ENCODE assay signal across 1 cellular context in genomic region chr21:29335720-29336119, GRCh38.
TF ChIP-seq lines count a peak whose summit lies in the region.

No MANE protein-coding gene starts in this region.

TF ChIP-seq in HEK293, 187 proteins besides CTCF, POLR2A, EP300 and RAD21 (continued from another document):
- TF ChIP-seq ZNF184 (tag by site-specific recombination; IDR thresholded peaks at IDR 0.05): no peak
- TF ChIP-seq ZNF16 (tag by site-specific recombination; IDR thresholded peaks at IDR 0.05; ENCODE audit: low read depth): no peak
- TF ChIP-seq ZBTB7A (tag by site-specific recombination; IDR thresholded peaks at IDR 0.05; ENCODE audit: low read depth): no peak
